8 cellular contexts compared by ENCODE assay signal in the genomic region with DNA sequence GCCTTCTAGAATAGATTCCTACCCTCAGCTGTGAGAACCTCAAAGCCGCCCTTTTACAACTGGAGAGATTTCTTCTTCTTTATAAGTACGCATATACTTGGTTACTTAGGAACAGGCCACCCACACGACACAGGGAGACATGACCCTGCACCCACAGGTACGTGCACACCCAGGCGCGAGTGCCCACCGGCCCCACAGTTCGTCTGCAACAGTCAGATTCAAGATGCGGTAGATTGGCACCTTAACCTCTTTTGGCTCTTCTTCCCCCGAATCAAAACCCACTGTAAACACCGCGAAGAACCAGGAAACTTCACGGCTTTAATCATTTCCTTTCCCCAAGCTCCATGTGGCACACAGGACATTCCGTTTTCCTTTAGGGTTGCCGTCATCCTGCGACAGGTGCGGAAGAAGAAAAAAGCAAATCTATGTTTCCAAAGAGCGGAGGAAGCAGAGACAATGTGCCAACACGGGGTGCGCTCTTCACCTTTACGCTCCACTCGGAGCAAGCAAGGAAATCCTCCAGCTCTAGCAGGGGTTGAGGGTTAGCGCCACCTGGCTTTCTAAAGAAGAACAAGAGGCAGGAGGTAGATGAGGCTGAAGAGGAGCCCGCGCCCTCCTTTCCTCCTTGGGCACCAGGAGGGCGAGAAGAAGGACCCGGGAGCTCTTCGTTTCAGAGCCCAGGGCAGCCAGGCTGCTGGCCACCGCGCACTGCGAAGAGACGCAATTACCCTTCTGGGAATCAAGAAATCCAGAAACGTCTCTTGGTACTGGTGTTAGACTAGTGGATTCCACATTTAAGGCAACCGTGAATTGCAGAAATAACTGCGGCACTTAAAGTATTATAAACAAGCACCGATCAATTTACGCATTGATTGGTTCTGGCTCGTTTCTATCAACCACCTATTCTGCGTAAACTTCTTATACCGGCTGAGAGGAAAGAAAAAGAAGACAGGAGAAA. TPM values are rescaled to one million over a fixed set of nuclear protein-coding genes. Genes with fewer than 3 reads are reported as not detected.
A peak's percentile ranks its signal among the peaks of the same experiment; 100 is the strongest.
DNase-seq lines count a peak whose midpoint lies in the region; ATAC-seq, FAIRE-seq and TF ChIP-seq lines count a peak whose summit lies in the region.

No MANE protein-coding gene starts in this region.

- TF ChIP-seq POLR2A in endothelial cell of umbilical vein (IDR thresholded peaks at IDR 0.05; ENCODE audit: low read depth, low read length), result no peak

- FAIRE-seq in endothelial cell of umbilical vein (lab: Jason Lieb, UNC), result peak; percentile 86

- H3K27me3 Mint-ChIP-seq in activated CD4-positive, alpha-beta memory T cell treated with anti-CD3 and anti-CD28 coated beads for 36 hours, result peaks cover 21% of the 10 kb centered on the region

- DNase-seq in AG09309 (ENCODE audit: low read depth) (no peak), NCI-H2196 treated with DMSO at 0.1 percent for 48 hours (lab: John Stamatoyannopoulos, UW; ENCODE audit: unreplicated experiment) (peak; percentile 2), endothelial cell of umbilical vein (ENCODE audit: low read depth, low spot score) (peak; percentile 53)
- peak; percentile 72 for DNase-seq in activated CD4-positive, alpha-beta memory T cell treated with anti-CD3 and anti-CD28 coated beads for 36 hours

- peak overlapping the region; percentile 85 for H2AFZ ChIP-seq in endothelial cell of umbilical vein (ENCODE audit: low read depth, low read length)

- H3K36me3 Mint-ChIP-seq in activated CD4-positive, alpha-beta memory T cell treated with anti-CD3 and anti-CD28 coated beads for 36 hours, result no peaks in the 10 kb centered on the region

- BruUV-seq in endothelial cell of umbilical vein (replicated peaks; lab: Mats Ljungman, UMichigan), result no TSS peak

- ATAC-seq in GM18517 (IDR thresholded peaks at IDR 0.05; ENCODE audit: unreplicated experiment) (peak; percentile 97), HG02981 (IDR thresholded peaks at IDR 0.05; ENCODE audit: unreplicated experiment) (peak; percentile 94)

- no peak overlapping the region for H3K27ac Mint-ChIP-seq in activated CD4-positive, alpha-beta memory T cell treated with anti-CD3 and anti-CD28 coated beads for 36 hours

- no peaks in the 10 kb centered on the region for H3K9me1 ChIP-seq in endothelial cell of umbilical vein (replicated peaks; ENCODE audit: control insufficient read depth, extremely low read depth, insufficient read depth, low read length)

- H3K27me3 ChIP-seq in endothelial cell of umbilical vein (ENCODE audit: control insufficient read depth in 2 of 2, insufficient read depth in 2 of 2, low read length in 2 of 2) (peaks cover 22 to 30% of the 10 kb centered on the region in 2 experiments), mucosa of stomach (ENCODE audit: control insufficient read depth, insufficient read depth, low read length) (peaks cover 33% of the 10 kb centered on the region), stomach smooth muscle (ENCODE audit: control insufficient read depth in 1 of 2, insufficient read depth in 2 of 2, low read length in 2 of 2) (no peaks in the 10 kb centered on the region)

- peak overlapping the region; percentile 83 for H3K4me2 ChIP-seq in endothelial cell of umbilical vein (ENCODE audit: insufficient read depth, low read length)

- CTCF ChIA-PET in activated CD4-positive, alpha-beta memory T cell treated with anti-CD3 and anti-CD28 coated beads for 36 hours (lab: Charles Lee), result interaction anchor here (0.5 to 2.2 kb wide), 15 partner anchors 9 to 718 kb away, joined by 3 to 41 read pairs (median 4); no protein-coding TSS in a partner anchor
- CTCF ChIA-PET in endothelial cell of umbilical vein (lab: Charles Lee), result interaction anchor here (0.7 to 1.3 kb wide), 21 partner anchors 9 to 481 kb away, joined by 3 to 62 read pairs (median 4); a partner anchor contains a TSS

- no peaks in the 10 kb centered on the region for H3K9me3 Mint-ChIP-seq in activated CD4-positive, alpha-beta memory T cell treated with anti-CD3 and anti-CD28 coated beads for 36 hours

- H3K4me3 Mint-ChIP-seq in activated CD4-positive, alpha-beta memory T cell treated with anti-CD3 and anti-CD28 coated beads for 36 hours, result peak overlapping the region; percentile 77

- H4K20me1 ChIP-seq in endothelial cell of umbilical vein (replicated peaks; ENCODE audit: control insufficient read depth, extremely low read depth, insufficient read depth, low read length), result no peaks in the 10 kb centered on the region

- H3K9ac ChIP-seq in endothelial cell of umbilical vein (replicated peaks; ENCODE audit: extremely low read depth, insufficient read depth, low read length) (no peak overlapping the region), mucosa of stomach (ENCODE audit: low read length) (peak overlapping the region; percentile 60), stomach smooth muscle (ENCODE audit: low read length in 2 of 2) (peak overlapping the region; percentile 62 to 69)

- peaks cover 14% of the 10 kb centered on the region for H3K4me1 Mint-ChIP-seq in activated CD4-positive, alpha-beta memory T cell treated with anti-CD3 and anti-CD28 coated beads for 36 hours (ENCODE audit: low read depth)

- no peaks in the 10 kb centered on the region for H3K36me3 ChIP-seq in endothelial cell of umbilical vein (ENCODE audit: control insufficient read depth in 2 of 2, extremely low read depth in 1 of 2, insufficient read depth in 2 of 2, low read length in 2 of 2)
- no peaks in the 10 kb centered on the region for H3K36me3 ChIP-seq in mucosa of stomach (ENCODE audit: control insufficient read depth, insufficient read depth, low read length)
- H3K36me3 ChIP-seq in stomach smooth muscle (ENCODE audit: control insufficient read depth in 2 of 2, insufficient read depth in 2 of 2, low read length in 2 of 2), result no peaks in the 10 kb centered on the region

- dilution Hi-C loops in endothelial cell of umbilical vein (cut with MboI; ENCODE audit: extremely low pct_ligation_motif_present, low sequenced_read_pairs), result no loop called here

- intact Hi-C loops in activated CD4-positive, alpha-beta memory T cell treated with anti-CD3 and anti-CD28 coated beads for 36 hours (cut with micrococcal nuclease), result loop anchor here (1.0 kb wide), 5 partner anchors 74 to 481 kb away; a partner anchor contains a TSS
- intact Hi-C loops in endothelial cell of umbilical vein (cut with micrococcal nuclease), result loop anchor here (1.0 to 5.0 kb wide), 5 partner anchors 74 to 481 kb away; a partner anchor contains a TSS

- peaks cover 14% of the 10 kb centered on the region for H3K4me1 ChIP-seq in endothelial cell of umbilical vein (ENCODE audit: control insufficient read depth, extremely low read depth, insufficient read depth, low read length)
- H3K4me1 ChIP-seq in mucosa of stomach (ENCODE audit: control insufficient read depth, insufficient read depth, low read length), result peaks cover 11% of the 10 kb centered on the region
- H3K4me1 ChIP-seq in stomach smooth muscle (ENCODE audit: control insufficient read depth, insufficient read depth, low read length), result peaks cover 26% of the 10 kb centered on the region

- peak overlapping the region; percentile 29 for H3K4me3 ChIP-seq in AG09309 (ENCODE audit: control insufficient read depth, low read depth, low read length)
- H3K4me3 ChIP-seq in endothelial cell of umbilical vein (replicated peaks in 1 of 3; ENCODE audit: insufficient read depth in 1 of 3, low read depth in 1 of 3, low read length in 3 of 3), result peak overlapping the region; percentile 18 to 51 (median 24)
- H3K4me3 ChIP-seq in mucosa of stomach (ENCODE audit: low read length), result peak overlapping the region; percentile 79
- peak overlapping the region; percentile 82 for H3K4me3 ChIP-seq in stomach smooth muscle (ENCODE audit: low read length in 2 of 2)

- peak; percentile 89 for TF ChIP-seq CTCF in AG09309 (IDR thresholded peaks at IDR 0.05; ENCODE audit: control insufficient read depth, insufficient read depth, low read depth, low read length, missing control alignments)
- peak; percentile 58 to 77 for TF ChIP-seq CTCF in endothelial cell of umbilical vein (IDR thresholded peaks at IDR 0.05; ENCODE audit: extremely low read depth in 1 of 2, insufficient read depth in 1 of 2, low read depth in 1 of 2, low read length in 2 of 2)

- H3K27ac ChIP-seq in endothelial cell of umbilical vein (ENCODE audit: insufficient read depth, low read depth, low read length), result no peak overlapping the region
- no peak overlapping the region for H3K27ac ChIP-seq in stomach smooth muscle (ENCODE audit: low read length)

- H3K9me3 ChIP-seq in endothelial cell of umbilical vein (replicated peaks; ENCODE audit: control insufficient read depth, insufficient read depth, low read length), result no peaks in the 10 kb centered on the region
- H3K9me3 ChIP-seq in mucosa of stomach (ENCODE audit: control insufficient read depth, low read length), result no peaks in the 10 kb centered on the region
- H3K9me3 ChIP-seq in stomach smooth muscle (ENCODE audit: control insufficient read depth in 2 of 2, low read length in 2 of 2), result no peaks in the 10 kb centered on the region

- H3K79me2 ChIP-seq in endothelial cell of umbilical vein (ENCODE audit: control insufficient read depth, insufficient read depth, low read length), result no peaks in the 10 kb centered on the region

- POLR2A ChIA-PET in activated CD4-positive, alpha-beta memory T cell treated with anti-CD3 and anti-CD28 coated beads for 36 hours (lab: Charles Lee), result no interaction called here
- POLR2A ChIA-PET in endothelial cell of umbilical vein (lab: Charles Lee), result no interaction called here

TF ChIP-seq in endothelial cell of umbilical vein, 7 proteins besides CTCF, POLR2A, EP300 and RAD21 (continues in another document):
- TF ChIP-seq POLR2AphosphoS5 (IDR thresholded peaks at IDR 0.05; ENCODE audit: insufficient read depth, low read depth, low read length) (no peak), EZH2 (IDR thresholded peaks at IDR 0.05; ENCODE audit: borderline replicate concordance, low read depth, low read length, severe bottlenecking) (peak; percentile 13), MYC (IDR thresholded peaks at IDR 0.05; ENCODE audit: low read depth, low read length) (no peak), GATA2 (IDR thresholded peaks at IDR 0.05; ENCODE audit: insufficient read depth, insufficient read length, low read depth, low read length) (no peak)
- TF ChIP-seq, protein P1, sequence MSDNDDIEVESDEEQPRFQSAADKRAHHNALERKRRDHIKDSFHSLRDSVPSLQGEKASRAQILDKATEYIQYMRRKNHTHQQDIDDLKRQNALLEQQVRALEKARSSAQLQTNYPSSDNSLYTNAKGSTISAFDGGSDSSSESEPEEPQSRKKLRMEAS (IDR thresholded peaks at IDR 0.05; ENCODE audit: insufficient read depth, insufficient read length), result no peak

RNA-seq across cellular contexts. Expression of a gene that starts 35.7 kb away (rescaled TPM):
- total RNA-seq in activated CD4-positive, alpha-beta memory T cell treated with anti-CD3 and anti-CD28 coated beads for 36 hours, result not detected
- total RNA-seq in endothelial cell of umbilical vein, result not detected in 2 replicates
- not detected in 2 replicates for polyA plus RNA-seq in endothelial cell of umbilical vein
- not detected in 2 replicates for polyA plus RNA-seq in endothelial cell of umbilical vein (2011; cell fraction: cytosol; rRNA removed)
- not detected in 2 replicates for polyA plus RNA-seq in endothelial cell of umbilical vein (2011; cell fraction: nucleus; rRNA removed)
- not detected in 2 replicates for polyA plus RNA-seq in endothelial cell of umbilical vein (2012)
- not detected in 2 replicates for polyA minus RNA-seq in endothelial cell of umbilical vein
- not detected for polyA minus RNA-seq in endothelial cell of umbilical vein (2011; cell fraction: cytosol; rRNA and poly(A)+ RNA removed)
- not detected in 2 replicates for polyA minus RNA-seq in endothelial cell of umbilical vein (2011; cell fraction: nucleus; rRNA and poly(A)+ RNA removed)

Comparison
In these comparisons a context has a peak if more than half of its experiments do, and no peak if none do; other contexts are left out.
1. H3K4me3 ChIP-seq: peak in every context shown above with its lines; median percentile 82 in stomach smooth muscle; 79 in mucosa of stomach; 29 in AG09309; 24 in endothelial cell of umbilical vein.